18 cellular contexts compared by ENCODE assay signal in the genomic region with DNA sequence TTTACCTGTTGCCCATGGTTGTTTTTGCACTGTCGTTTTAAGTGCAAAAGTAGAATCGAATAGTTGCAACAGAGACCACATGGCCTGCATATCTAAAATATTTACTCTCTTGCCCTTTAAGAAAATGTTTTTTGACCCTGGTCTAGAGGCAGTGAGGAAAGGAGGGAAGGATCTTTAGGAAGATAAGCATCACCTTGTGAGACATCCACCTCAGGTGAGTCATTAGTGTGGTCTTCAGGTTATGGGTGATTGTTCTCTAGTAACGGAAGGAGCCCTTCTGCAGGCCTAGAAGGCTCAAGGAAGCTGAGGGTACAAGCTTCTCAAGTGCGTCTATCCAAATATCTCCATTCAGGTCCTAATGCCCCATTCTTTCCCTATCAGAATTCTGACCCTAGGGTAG. TPM values are rescaled to one million over a fixed set of nuclear protein-coding genes. Genes with fewer than 3 reads are reported as not detected.
DNase-seq lines count a peak whose midpoint lies in the region; ATAC-seq and TF ChIP-seq lines count a peak whose summit lies in the region.
"Had no signal": no experiment of that assay in that cellular context is flagged by ENCODE, and none has a peak within 500 bp of the region (broad histone marks: within the 10 kb centered on the region; RNA-seq: fewer than 3 reads in every experiment).

No MANE protein-coding gene starts in this region.

- H3K36me3 ChIP-seq in mammary epithelial cell (ENCODE audit: insufficient read depth, low read length) = peaks cover 9% of the 10 kb centered on the region

- H4K20me1 ChIP-seq in mammary epithelial cell (ENCODE audit: insufficient read depth, low read length) = no peaks in the 10 kb centered on the region

- no TSS peak for BruUV-seq in mammary epithelial cell (replicated peaks; lab: Mats Ljungman, UMichigan)

- no peak overlapping the region for H2AFZ ChIP-seq in mammary epithelial cell (ENCODE audit: low read depth, low read length)

- DNase-seq in activated naive CD4-positive, alpha-beta T cell treated with anti-CD3 and anti-CD28 coated beads, Interleukin-2, amount 10 ng/mL, durations not matched to agents 7 days and 5 days = no peak
- DNase-seq in activated naive CD4-positive, alpha-beta T cell (lab: John Stamatoyannopoulos, UW) = no peak
- DNase-seq in mammary epithelial cell (peak; percentile 70), NOMO-1 treated with dmso at 0.1 percent for 144 hours (lab: John Stamatoyannopoulos, UW; ENCODE audit: unreplicated experiment) (no peak)
- no peak for DNase-seq in activated CD8-positive, alpha-beta T cell treated with anti-CD3 and anti-CD28 coated beads, Interleukin-2, amount 10 ng/mL, durations not matched to agents 7 days and 5 days
- DNase-seq: EL, KG1, NCI-H1048, NCI-H146, NCI-H2081 treated with DMSO at 0.1 percent for 48 hours, NCI-H510A treated with DMSO at 0.1 percent for 48 hours, NCI-H82 had no signal

- H3K27me3 ChIP-seq in mammary epithelial cell (ENCODE audit: insufficient read depth, low read length) = no peaks in the 10 kb centered on the region

- intact Hi-C loops in mammary epithelial cell (cut with micrococcal nuclease) = no loop called here

- H3K4me3 Mint-ChIP-seq in activated naive CD4-positive, alpha-beta T cell treated with anti-CD3 and anti-CD28 coated beads, Interleukin-2, amount 10 ng/mL, durations not matched to agents 7 days and 5 days = no peak overlapping the region
- peak overlapping the region in 1 of 4 donors; percentile 68 for H3K4me3 Mint-ChIP-seq in IgD-negative memory B cell
- no peak overlapping the region for H3K4me3 Mint-ChIP-seq in stimulated activated memory B cell treated with anti-CD40 and anti-IgM and Interleukin-4, amounts not matched to agents 10 μg/mL and 1 μg/mL and 100 μg/mL, for 72 hours
- no peak overlapping the region for H3K4me3 Mint-ChIP-seq in activated CD8-positive, alpha-beta T cell treated with anti-CD3 and anti-CD28 coated beads, Interleukin-2, amount 10 ng/mL, durations not matched to agents 7 days and 5 days

- peaks cover 10% of the 10 kb centered on the region for H3K36me3 Mint-ChIP-seq in activated naive CD4-positive, alpha-beta T cell treated with anti-CD3 and anti-CD28 coated beads, Interleukin-2, amount 10 ng/mL, durations not matched to agents 7 days and 5 days
- peaks cover 3% of the 10 kb centered on the region for H3K36me3 Mint-ChIP-seq in IgD-negative memory B cell
- H3K36me3 Mint-ChIP-seq in stimulated activated memory B cell treated with anti-CD40 and anti-IgM and Interleukin-4, amounts not matched to agents 10 μg/mL and 1 μg/mL and 100 μg/mL, for 72 hours = peaks cover 31% of the 10 kb centered on the region
- peaks cover 16% of the 10 kb centered on the region for H3K36me3 Mint-ChIP-seq in activated CD8-positive, alpha-beta T cell treated with anti-CD3 and anti-CD28 coated beads, Interleukin-2, amount 10 ng/mL, durations not matched to agents 7 days and 5 days (ENCODE audit: low read depth)
- H3K36me3 Mint-ChIP-seq: CD4-positive, CD25-positive, alpha-beta regulatory T cell had no signal

- WGBS in mammary epithelial cell (ENCODE audit: low coverage, missing lambda C conversion rate) = 74% methylated on average over 4 of the region's 4 CpGs

- H3K4me2 ChIP-seq in mammary epithelial cell (ENCODE audit: insufficient read depth, low read depth, low read length) = no peak overlapping the region

- H3K9me3 ChIP-seq in mammary epithelial cell (replicated peaks; ENCODE audit: insufficient read depth, low read length) = no peaks in the 10 kb centered on the region

- H3K9ac ChIP-seq in mammary epithelial cell (ENCODE audit: insufficient read depth, low read length) = no peak overlapping the region

- no peak overlapping the region for H3K4me3 ChIP-seq in mammary epithelial cell (replicated peaks in 1 of 3; ENCODE audit: insufficient read depth in 1 of 3, low read depth in 2 of 3, low read length in 3 of 3)

- H3K79me2 ChIP-seq in mammary epithelial cell (ENCODE audit: insufficient read depth, low read length) = peaks cover 4% of the 10 kb centered on the region

- H3K27ac Mint-ChIP-seq in activated naive CD4-positive, alpha-beta T cell treated with anti-CD3 and anti-CD28 coated beads, Interleukin-2, amount 10 ng/mL, durations not matched to agents 7 days and 5 days = peak overlapping the region; percentile 89
- H3K27ac Mint-ChIP-seq in IgD-negative memory B cell = peak overlapping the region; percentile 93 to 99 (median 94)
- peak overlapping the region; percentile 78 for H3K27ac Mint-ChIP-seq in stimulated activated memory B cell treated with anti-CD40 and anti-IgM and Interleukin-4, amounts not matched to agents 10 μg/mL and 1 μg/mL and 100 μg/mL, for 72 hours
- H3K27ac Mint-ChIP-seq in activated CD8-positive, alpha-beta T cell treated with anti-CD3 and anti-CD28 coated beads, Interleukin-2, amount 10 ng/mL, durations not matched to agents 7 days and 5 days = no peak overlapping the region

- peaks cover 49% of the 10 kb centered on the region for H3K4me1 Mint-ChIP-seq in activated naive CD4-positive, alpha-beta T cell treated with anti-CD3 and anti-CD28 coated beads, Interleukin-2, amount 10 ng/mL, durations not matched to agents 7 days and 5 days
- peaks cover 60 to 66% (median 63%) of the 10 kb centered on the region in 3 donors for H3K4me1 Mint-ChIP-seq in IgD-negative memory B cell
- peaks cover 74% of the 10 kb centered on the region for H3K4me1 Mint-ChIP-seq in stimulated activated memory B cell treated with anti-CD40 and anti-IgM and Interleukin-4, amounts not matched to agents 10 μg/mL and 1 μg/mL and 100 μg/mL, for 72 hours
- H3K4me1 Mint-ChIP-seq in activated CD8-positive, alpha-beta T cell treated with anti-CD3 and anti-CD28 coated beads, Interleukin-2, amount 10 ng/mL, durations not matched to agents 7 days and 5 days (ENCODE audit: low read depth) = peaks cover 39% of the 10 kb centered on the region

- ATAC-seq in stimulated activated memory B cell treated with anti-CD40 and anti-IgM and Interleukin-4, amounts not matched to agents 10 μg/mL and 1 μg/mL and 100 μg/mL, for 72 hours = no peak
- no peak for ATAC-seq in activated CD8-positive, alpha-beta T cell treated with anti-CD3 and anti-CD28 coated beads, Interleukin-2, amount 10 ng/mL, durations not matched to agents 7 days and 5 days
- ATAC-seq: Panc1 had no signal

- TF ChIP-seq CTCF in mammary epithelial cell (conservative IDR thresholded peaks at IDR 0.05 in 1 of 2, IDR thresholded peaks at IDR 0.05 in 1 of 2; ENCODE audit: extremely low read depth in 1 of 2, insufficient read depth in 1 of 2, low read depth in 1 of 2, low read length in 2 of 2) = no peak

- peaks cover 26% of the 10 kb centered on the region for H3K4me1 ChIP-seq in mammary epithelial cell (ENCODE audit: insufficient read depth, low read length)

- no peak overlapping the region for H3K27ac ChIP-seq in mammary epithelial cell (ENCODE audit: insufficient read depth, low read depth, low read length)

- CTCF ChIA-PET in activated naive CD4-positive, alpha-beta T cell treated with anti-CD3 and anti-CD28 coated beads, Interleukin-2, amount 10 ng/mL, durations not matched to agents 7 days and 5 days (lab: Charles Lee) = interaction anchor here (1.2 to 1.7 kb wide), 3 partner anchors 13 to 76 kb away, joined by 3 to 8 read pairs (median 6); a partner anchor contains a TSS
- CTCF ChIA-PET in mammary epithelial cell (lab: Charles Lee; ENCODE audit: low non-redundant PET) = no interaction called here
- CTCF ChIA-PET in activated CD8-positive, alpha-beta T cell treated with anti-CD3 and anti-CD28 coated beads, Interleukin-2, amount 10 ng/mL, durations not matched to agents 7 days and 5 days (lab: Charles Lee) = interaction anchor here (0.9 to 4.5 kb wide), 6 partner anchors 9 to 75 kb away, joined by 3 to 40 read pairs (median 4); a partner anchor contains a TSS

- in situ Hi-C loops in mammary epithelial cell (cut with MboI; ENCODE audit: low sequenced_read_pairs in 2 of 2) = no loop called here

- no peaks in the 10 kb centered on the region for H3K27me3 Mint-ChIP-seq in activated naive CD4-positive, alpha-beta T cell treated with anti-CD3 and anti-CD28 coated beads, Interleukin-2, amount 10 ng/mL, durations not matched to agents 7 days and 5 days
- no peaks in the 10 kb centered on the region for H3K27me3 Mint-ChIP-seq in IgD-negative memory B cell
- H3K27me3 Mint-ChIP-seq in stimulated activated memory B cell treated with anti-CD40 and anti-IgM and Interleukin-4, amounts not matched to agents 10 μg/mL and 1 μg/mL and 100 μg/mL, for 72 hours = no peaks in the 10 kb centered on the region
- H3K27me3 Mint-ChIP-seq in activated CD8-positive, alpha-beta T cell treated with anti-CD3 and anti-CD28 coated beads, Interleukin-2, amount 10 ng/mL, durations not matched to agents 7 days and 5 days (ENCODE audit: low read depth) = no peaks in the 10 kb centered on the region
- H3K27me3 Mint-ChIP-seq: CD4-positive, CD25-positive, alpha-beta regulatory T cell had no signal

- dilution Hi-C loops in mammary epithelial cell (cut with HindIII; ENCODE audit: low sequenced_read_pairs) = no loop called here

- no peaks in the 10 kb centered on the region for H3K9me3 Mint-ChIP-seq in activated naive CD4-positive, alpha-beta T cell treated with anti-CD3 and anti-CD28 coated beads, Interleukin-2, amount 10 ng/mL, durations not matched to agents 7 days and 5 days
- H3K9me3 Mint-ChIP-seq in IgD-negative memory B cell = no peaks in the 10 kb centered on the region
- no peaks in the 10 kb centered on the region for H3K9me3 Mint-ChIP-seq in stimulated activated memory B cell treated with anti-CD40 and anti-IgM and Interleukin-4, amounts not matched to agents 10 μg/mL and 1 μg/mL and 100 μg/mL, for 72 hours
- H3K9me3 Mint-ChIP-seq in activated CD8-positive, alpha-beta T cell treated with anti-CD3 and anti-CD28 coated beads, Interleukin-2, amount 10 ng/mL, durations not matched to agents 7 days and 5 days (ENCODE audit: insufficient read depth) = no peaks in the 10 kb centered on the region
- H3K9me3 Mint-ChIP-seq: CD4-positive, CD25-positive, alpha-beta regulatory T cell had no signal

- POLR2A ChIA-PET in activated CD8-positive, alpha-beta T cell treated with anti-CD3 and anti-CD28 coated beads, Interleukin-2, amount 10 ng/mL, durations not matched to agents 7 days and 5 days (lab: Charles Lee) = interaction anchor here (0.6 kb wide), 1 partner anchor 8 kb away, joined by 4 read pairs; no protein-coding TSS in a partner anchor

RNA-seq across cellular contexts. Expression of a gene that starts 6.6 kb away (rescaled TPM):
- not detected for polyA plus RNA-seq in IgD-negative memory B cell
- under 1 TPM in 1 of 2 donors, not detected in 1; 0.17 TPM for total RNA-seq in mammary epithelial cell
- 0.02 TPM for polyA plus RNA-seq in mammary epithelial cell
- not detected for polyA minus RNA-seq in mammary epithelial cell
- total RNA-seq in activated CD8-positive, alpha-beta T cell treated with anti-CD3 and anti-CD28 coated beads, Interleukin-2, amount 10 ng/mL, durations not matched to agents 7 days and 5 days = not detected
- total RNA-seq: H1, M059J had no signal
- polyA plus RNA-seq: CD4-positive, CD25-positive, alpha-beta regulatory T cell had no signal

RNA-seq across cellular contexts. Expression of a gene that starts 12.5 kb away (rescaled TPM):
- polyA plus RNA-seq in IgD-negative memory B cell (81.1 TPM), mammary epithelial cell (414 TPM)
- total RNA-seq in mammary epithelial cell = 100 to 1,000 TPM; 687 to 707 TPM
- 451 TPM for polyA minus RNA-seq in mammary epithelial cell
- 10 to 100 TPM; 43.4 to 44.2 TPM for total RNA-seq in activated CD8-positive, alpha-beta T cell treated with anti-CD3 and anti-CD28 coated beads, Interleukin-2, amount 10 ng/mL, durations not matched to agents 7 days and 5 days

Comparison
In these comparisons a context has a peak if more than half of its experiments do, and no peak if none do; other contexts are left out.
1. RNA of a gene that starts 12.5 kb away (total RNA-seq): 687 to 707 TPM in mammary epithelial cell; 43.4 to 44.2 TPM in activated CD8-positive, alpha-beta T cell treated with anti-CD3 and anti-CD28 coated beads, Interleukin-2, amount 10 ng/mL, durations not matched to agents 7 days and 5 days; every median in the first group is over 10 times any median in the second.